8 cellular contexts compared by ENCODE assay signal in the genomic region with DNA sequence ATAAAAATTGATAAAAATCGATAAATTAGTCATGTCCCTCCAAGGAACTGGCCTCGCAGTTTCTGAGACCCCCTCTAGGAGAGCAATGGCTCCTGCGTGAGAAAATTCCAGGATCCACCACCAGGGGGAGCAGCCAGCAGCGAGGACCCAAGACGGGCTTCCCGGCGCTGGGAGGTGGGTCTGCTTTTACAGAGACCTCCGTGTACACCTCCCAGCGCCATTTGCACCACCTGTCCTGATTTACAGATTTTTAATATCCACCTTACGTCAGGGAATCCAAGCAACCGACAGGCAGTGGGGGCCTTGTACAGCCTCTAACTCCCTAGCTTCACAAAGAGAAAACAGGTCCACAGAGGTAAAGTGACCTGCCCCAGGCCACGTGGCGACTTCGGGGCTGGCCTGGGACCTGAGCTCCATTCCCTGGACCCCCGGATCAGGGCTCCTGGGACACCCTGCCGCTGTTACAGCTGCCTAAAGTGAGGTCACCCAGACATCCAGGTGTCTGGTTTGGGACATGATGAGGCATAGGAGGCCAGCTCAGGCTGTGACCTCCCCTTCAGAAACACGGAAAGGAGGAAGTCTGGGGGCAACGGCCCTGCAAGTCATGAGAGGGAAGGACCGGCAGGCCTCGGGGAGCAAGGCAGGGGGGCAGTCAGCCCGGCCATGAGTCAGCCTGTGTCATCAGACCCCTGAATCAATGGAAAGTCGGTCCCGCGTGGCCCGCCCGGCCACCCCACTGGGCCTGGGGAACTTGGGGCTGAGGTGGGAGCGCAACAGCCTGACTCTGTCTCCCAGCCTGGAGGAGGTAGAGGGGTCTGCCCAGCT. TPM values are rescaled to one million over a fixed set of nuclear protein-coding genes. Genes with fewer than 3 reads are reported as not detected.
DNase-seq lines count a peak whose midpoint lies in the region; ATAC-seq, FAIRE-seq and TF ChIP-seq lines count a peak whose summit lies in the region.

No MANE protein-coding gene starts in this region.

- H3K79me2 ChIP-seq in keratinocyte (ENCODE audit: control insufficient read depth, insufficient read depth, low read length), result no peaks in the 10 kb centered on the region

- dilution Hi-C loops in keratinocyte (cut with MboI; ENCODE audit: extremely low pct_ligation_motif_present, low sequenced_read_pairs), result no loop called here

- H3K9ac ChIP-seq in keratinocyte (ENCODE audit: control insufficient read depth, extremely low read depth, insufficient read depth, low read length), result peak overlapping the region; percentile 69

- H3K27ac ChIP-seq in keratinocyte (ENCODE audit: control insufficient read depth, insufficient read depth, low read length), result peak overlapping the region; percentile 8

- no peaks in the 10 kb centered on the region for H3K9me3 ChIP-seq in keratinocyte (ENCODE audit: control insufficient read depth, low read depth, low read length)

- H4K20me1 ChIP-seq in keratinocyte (ENCODE audit: control insufficient read depth, extremely low read depth, insufficient read depth, low read length), result no peaks in the 10 kb centered on the region

- peaks cover 22% of the 10 kb centered on the region for H3K4me1 ChIP-seq in keratinocyte (ENCODE audit: control insufficient read depth, extremely low read depth, insufficient read depth, low read length)

- H3K9me3 Mint-ChIP-seq in brain, result no peaks in the 10 kb centered on the region

- H3K4me1 Mint-ChIP-seq in brain, result peaks cover 15% of the 10 kb centered on the region

- peak overlapping the region; percentile 84 for H2AFZ ChIP-seq in keratinocyte (ENCODE audit: control insufficient read depth, low read length)

- H3K4me2 ChIP-seq in keratinocyte (ENCODE audit: control insufficient read depth, extremely low read depth, insufficient read depth, low read depth, low read length), result peak overlapping the region; percentile 78

- no peaks in the 10 kb centered on the region for H3K27me3 ChIP-seq in keratinocyte (ENCODE audit: control insufficient read depth, extremely low read depth, insufficient read depth, low read length)

- ATAC-seq in GM21576 (IDR thresholded peaks at IDR 0.05; ENCODE audit: unreplicated experiment), result no peak
- no peak for ATAC-seq in GM21786 (IDR thresholded peaks at IDR 0.05; ENCODE audit: unreplicated experiment)

- peak overlapping the region in 1 of 3 experiments; percentile 17 for H3K4me3 ChIP-seq in keratinocyte (ENCODE audit: control insufficient read depth in 2 of 3, extremely low read depth in 1 of 3, insufficient read depth in 2 of 3, low read depth in 1 of 3, low read length in 3 of 3)

- DNase-seq in NAMALWA (ENCODE audit: low spot score), result peak; percentile 83
- peak; percentile 74 for DNase-seq in UCSD-AML1 (lab: John Stamatoyannopoulos, UW; ENCODE audit: unreplicated experiment)
- DNase-seq in keratinocyte (ENCODE audit: low read depth, low spot score), result no peak
- DNase-seq in stimulated activated CD4-positive, alpha-beta T cell treated with anti-CD3 and anti-CD28 coated beads, Interleukin-1b, Interleukin-23, amount 100 ng/mL, for 24 hours (ENCODE audit: low read depth in 4 of 4, low spot score in 1 of 4), result peak; percentile 64 to 87 (median 71)

- peaks cover 3% of the 10 kb centered on the region for H3K27me3 Mint-ChIP-seq in brain

- H3K36me3 ChIP-seq in keratinocyte (ENCODE audit: control insufficient read depth in 2 of 2, extremely low read depth in 1 of 2, insufficient read depth in 2 of 2, low read length in 2 of 2), result no peaks in the 10 kb centered on the region

- H3K27ac Mint-ChIP-seq in brain, result peak overlapping the region in 4 of 5 experiments; percentile 62 to 79 (median 67)

- peak overlapping the region in 4 of 5 experiments; percentile 10 to 66 (median 64) for H3K4me3 Mint-ChIP-seq in brain

- H3K9me1 ChIP-seq in keratinocyte (ENCODE audit: control insufficient read depth, extremely low read depth, insufficient read depth, low read length), result peaks cover 2% of the 10 kb centered on the region

- TF ChIP-seq CTCF in brain (conservative IDR thresholded peaks at IDR 0.05), result peak; percentile 99 to 100
- peak; percentile 80 to 93 (median 92) for TF ChIP-seq CTCF in keratinocyte (optimal IDR thresholded peaks at IDR 0.05 in 1 of 3, IDR thresholded peaks at IDR 0.05 in 1 of 3, conservative IDR thresholded peaks at IDR 0.05 in 1 of 3; ENCODE audit: extremely low read depth in 1 of 3, insufficient read depth in 2 of 3, low read length in 3 of 3)

- peak; percentile 66 for FAIRE-seq in G401.6 (lab: Jason Lieb, UNC)
- no peak for FAIRE-seq in keratinocyte (lab: Jason Lieb, UNC)

- no peaks in the 10 kb centered on the region for H3K36me3 Mint-ChIP-seq in brain

RNA-seq across cellular contexts. Expression of gene OSM, which starts 3.5 kb away (rescaled TPM):
- polyA plus RNA-seq in brain (ENCODE audit: insufficient read depth, low read depth, low replicate concordance), result not detected
- not detected in 3 replicates for polyA plus RNA-seq in keratinocyte
- polyA plus RNA-seq in keratinocyte (2011; ENCODE audit: low read depth), result not detected
- polyA plus RNA-seq in keratinocyte (2011; cell fraction: cytosol; rRNA removed), result not detected in 2 replicates
- 0.14 and 0.23 TPM in 2 replicates for polyA plus RNA-seq in keratinocyte (2011; cell fraction: nucleus; rRNA removed)
- 0.08 TPM in 1 of 2 replicates, not detected in the other for polyA plus RNA-seq in keratinocyte (2012; ENCODE audit: low replicate concordance)
- polyA minus RNA-seq in keratinocyte, result not detected in 3 replicates
- polyA minus RNA-seq in keratinocyte (2011; cell fraction: cytosol; rRNA and poly(A)+ RNA removed), result not detected
- polyA minus RNA-seq in keratinocyte (2011; cell fraction: nucleus; rRNA and poly(A)+ RNA removed), result 0.84 TPM in 1 of 2 replicates, not detected in the other

RNA-seq across cellular contexts. Expression of gene LIF, which starts 16.6 kb away (rescaled TPM):
- 0.22 TPM for polyA plus RNA-seq in brain (ENCODE audit: insufficient read depth, low read depth, low replicate concordance)
- 1.2 to 14.3 TPM (median 3.1 TPM) in 3 replicates for polyA plus RNA-seq in keratinocyte
- 0.57 TPM for polyA plus RNA-seq in keratinocyte (2011; ENCODE audit: low read depth)
- polyA plus RNA-seq in keratinocyte (2011; cell fraction: cytosol; rRNA removed), result 1.5 and 2.1 TPM in 2 replicates
- polyA plus RNA-seq in keratinocyte (2011; cell fraction: nucleus; rRNA removed), result 22.1 and 25.6 TPM in 2 replicates
- polyA plus RNA-seq in keratinocyte (2012; ENCODE audit: low replicate concordance), result 1.2 and 1.3 TPM in 2 replicates
- 4.6 to 16.8 TPM (median 6.6 TPM) in 3 replicates for polyA minus RNA-seq in keratinocyte
- 3.6 TPM for polyA minus RNA-seq in keratinocyte (2011; cell fraction: cytosol; rRNA and poly(A)+ RNA removed)
- polyA minus RNA-seq in keratinocyte (2011; cell fraction: nucleus; rRNA and poly(A)+ RNA removed), result 9.4 and 12.3 TPM in 2 replicates

RNA-seq across cellular contexts. Expression of gene CASTOR1, which starts 26.2 kb away (rescaled TPM):
- polyA plus RNA-seq in brain (ENCODE audit: insufficient read depth, low read depth, low replicate concordance) (6.8 TPM), keratinocyte (6.7 to 20.0 TPM (median 9.1 TPM) in 3 replicates)
- 0.81 TPM for polyA plus RNA-seq in keratinocyte (2011; ENCODE audit: low read depth)
- polyA plus RNA-seq in keratinocyte (2011; cell fraction: cytosol; rRNA removed), result 8.4 and 12.7 TPM in 2 replicates
- polyA plus RNA-seq in keratinocyte (2011; cell fraction: nucleus; rRNA removed), result 20.0 and 22.1 TPM in 2 replicates
- polyA plus RNA-seq in keratinocyte (2012; ENCODE audit: low replicate concordance), result 7.4 and 13.7 TPM in 2 replicates
- 8.1 to 12.6 TPM in 2 of 3 replicates, not detected in the other for polyA minus RNA-seq in keratinocyte
- 30.7 TPM for polyA minus RNA-seq in keratinocyte (2011; cell fraction: cytosol; rRNA and poly(A)+ RNA removed)
- 5.5 and 6.6 TPM in 2 replicates for polyA minus RNA-seq in keratinocyte (2011; cell fraction: nucleus; rRNA and poly(A)+ RNA removed)
